ENCODE assay signal across 1 cellular context in the genomic region with DNA sequence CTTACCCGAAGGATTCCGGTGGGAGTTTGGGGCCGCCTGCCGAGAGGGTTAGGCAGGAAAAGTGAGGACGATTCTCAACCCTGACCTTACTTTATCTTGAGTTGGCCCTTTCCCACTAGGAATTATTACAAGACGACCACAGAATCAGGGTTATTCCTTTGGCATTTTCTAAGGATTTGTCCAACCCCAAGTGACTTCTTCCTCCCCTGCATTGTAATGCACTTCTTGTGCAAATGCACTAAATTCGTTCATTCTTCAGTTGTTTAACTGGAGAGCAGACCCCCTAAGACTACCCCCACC.
TF ChIP-seq lines count a peak whose summit lies in the region.

No MANE protein-coding gene starts in this region.

TF ChIP-seq in SK-N-SH treated with all-trans-retinoic acid at 6 μM for 48 hours, 23 proteins besides CTCF, POLR2A, EP300 and RAD21 (continued from another document):
- TF ChIP-seq, protein P1, sequence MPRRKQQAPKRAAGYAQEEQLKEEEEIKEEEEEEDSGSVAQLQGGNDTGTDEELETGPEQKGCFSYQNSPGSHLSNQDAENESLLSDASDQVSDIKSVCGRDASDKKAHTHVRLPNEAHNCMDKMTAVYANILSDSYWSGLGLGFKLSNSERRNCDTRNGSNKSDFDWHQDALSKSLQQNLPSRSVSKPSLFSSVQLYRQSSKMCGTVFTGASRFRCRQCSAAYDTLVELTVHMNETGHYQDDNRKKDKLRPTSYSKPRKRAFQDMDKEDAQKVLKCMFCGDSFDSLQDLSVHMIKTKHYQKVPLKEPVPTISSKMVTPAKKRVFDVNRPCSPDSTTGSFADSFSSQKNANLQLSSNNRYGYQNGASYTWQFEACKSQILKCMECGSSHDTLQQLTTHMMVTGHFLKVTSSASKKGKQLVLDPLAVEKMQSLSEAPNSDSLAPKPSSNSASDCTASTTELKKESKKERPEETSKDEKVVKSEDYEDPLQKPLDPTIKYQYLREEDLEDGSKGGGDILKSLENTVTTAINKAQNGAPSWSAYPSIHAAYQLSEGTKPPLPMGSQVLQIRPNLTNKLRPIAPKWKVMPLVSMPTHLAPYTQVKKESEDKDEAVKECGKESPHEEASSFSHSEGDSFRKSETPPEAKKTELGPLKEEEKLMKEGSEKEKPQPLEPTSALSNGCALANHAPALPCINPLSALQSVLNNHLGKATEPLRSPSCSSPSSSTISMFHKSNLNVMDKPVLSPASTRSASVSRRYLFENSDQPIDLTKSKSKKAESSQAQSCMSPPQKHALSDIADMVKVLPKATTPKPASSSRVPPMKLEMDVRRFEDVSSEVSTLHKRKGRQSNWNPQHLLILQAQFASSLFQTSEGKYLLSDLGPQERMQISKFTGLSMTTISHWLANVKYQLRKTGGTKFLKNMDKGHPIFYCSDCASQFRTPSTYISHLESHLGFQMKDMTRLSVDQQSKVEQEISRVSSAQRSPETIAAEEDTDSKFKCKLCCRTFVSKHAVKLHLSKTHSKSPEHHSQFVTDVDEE (CRISPR knock-in tag; IDR thresholded peaks at IDR 0.05): no peak
- TF ChIP-seq ZNF565 (CRISPR knock-in tag; conservative IDR thresholded peaks at IDR 0.05; ENCODE audit: low read depth) (no peak), TCF4 (CRISPR knock-in tag; IDR thresholded peaks at IDR 0.05; ENCODE audit: borderline replicate concordance) (no peak), ISL1 (CRISPR knock-in tag; IDR thresholded peaks at IDR 0.05) (no peak)
- TF ChIP-seq, protein P2, sequence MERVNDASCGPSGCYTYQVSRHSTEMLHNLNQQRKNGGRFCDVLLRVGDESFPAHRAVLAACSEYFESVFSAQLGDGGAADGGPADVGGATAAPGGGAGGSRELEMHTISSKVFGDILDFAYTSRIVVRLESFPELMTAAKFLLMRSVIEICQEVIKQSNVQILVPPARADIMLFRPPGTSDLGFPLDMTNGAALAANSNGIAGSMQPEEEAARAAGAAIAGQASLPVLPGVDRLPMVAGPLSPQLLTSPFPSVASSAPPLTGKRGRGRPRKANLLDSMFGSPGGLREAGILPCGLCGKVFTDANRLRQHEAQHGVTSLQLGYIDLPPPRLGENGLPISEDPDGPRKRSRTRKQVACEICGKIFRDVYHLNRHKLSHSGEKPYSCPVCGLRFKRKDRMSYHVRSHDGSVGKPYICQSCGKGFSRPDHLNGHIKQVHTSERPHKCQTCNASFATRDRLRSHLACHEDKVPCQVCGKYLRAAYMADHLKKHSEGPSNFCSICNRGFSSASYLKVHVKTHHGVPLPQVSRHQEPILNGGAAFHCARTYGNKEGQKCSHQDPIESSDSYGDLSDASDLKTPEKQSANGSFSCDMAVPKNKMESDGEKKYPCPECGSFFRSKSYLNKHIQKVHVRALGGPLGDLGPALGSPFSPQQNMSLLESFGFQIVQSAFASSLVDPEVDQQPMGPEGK (CRISPR knock-in tag; IDR thresholded peaks at IDR 0.05; ENCODE audit: borderline replicate concordance): no peak
